12 cellular contexts compared by ENCODE assay signal in the genomic region with DNA sequence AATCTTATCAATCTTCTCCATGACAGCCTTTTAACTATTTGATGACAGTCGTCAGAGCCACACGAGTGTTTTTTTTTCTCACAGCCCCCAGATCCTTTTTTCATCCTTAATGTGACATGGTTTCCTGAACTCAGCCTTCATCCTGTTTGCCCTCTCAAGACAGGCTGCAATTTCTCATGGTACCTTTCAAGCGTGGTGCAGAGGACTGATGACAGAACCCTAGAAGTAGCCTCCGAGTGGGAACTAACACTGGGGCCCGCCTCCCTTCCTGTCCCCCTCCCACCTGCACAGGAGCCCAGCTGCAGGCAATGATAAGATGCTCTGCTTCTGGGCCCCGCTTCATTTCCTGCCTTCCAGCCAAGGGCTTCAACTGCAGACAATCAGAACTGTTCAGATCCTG.
DNase-seq lines count a peak whose midpoint lies in the region; ATAC-seq and TF ChIP-seq lines count a peak whose summit lies in the region.
"Had no signal": no experiment of that assay in that cellular context is flagged by ENCODE, and none has a peak within 500 bp of the region (broad histone marks: within the 10 kb centered on the region; RNA-seq: fewer than 3 reads in every experiment).

No MANE protein-coding gene starts in this region.

- peaks cover 52% of the 10 kb centered on the region for H3K4me1 Mint-ChIP-seq in central memory CD8-positive, alpha-beta T cell

- DNase-seq in KG1 (lab: John Stamatoyannopoulos, UW) (peak; percentile 55), NCI-H1105 (lab: John Stamatoyannopoulos, UW) (no peak), SJCRH30 (no peak), ascending aorta (ENCODE audit: low spot score in 2 of 2) (no peak)
- peak; percentile 39 to 51 for DNase-seq in activated CD4-positive, alpha-beta T cell treated with anti-CD3 and anti-CD28 coated beads, Interleukin-2, amount 50 U/mL, for 48 hours
- peak in 1 of 2 donors; percentile 17 for DNase-seq in central memory CD8-positive, alpha-beta T cell (ENCODE audit: low spot score in 2 of 2)
- peak; percentile 1 for DNase-seq in stimulated activated CD8-positive, alpha-beta memory T cell treated with anti-CD3 and anti-CD28 coated beads, Interleukin-15, amount 100 ng/mL, for 1 hour (ENCODE audit: low read depth)
- DNase-seq: foreskin melanocyte, mammary epithelial cell, right cardiac atrium, trophoblast cell had no signal

- H3K4me3 Mint-ChIP-seq in central memory CD8-positive, alpha-beta T cell = peak overlapping the region; percentile 51

- no peaks in the 10 kb centered on the region for H3K4me1 ChIP-seq in SJCRH30
- H3K4me1 ChIP-seq in ascending aorta = no peaks in the 10 kb centered on the region

- H3K27me3 Mint-ChIP-seq in central memory CD8-positive, alpha-beta T cell = no peaks in the 10 kb centered on the region

- ATAC-seq in central memory CD8-positive, alpha-beta T cell (replicated peaks; ENCODE audit: extremely low read depth, poor library complexity, severe bottlenecking) = peak; percentile 65
- no peak for ATAC-seq in HG03039 (IDR thresholded peaks at IDR 0.05; ENCODE audit: unreplicated experiment)
- ATAC-seq: right cardiac atrium had no signal

- H3K36me3 ChIP-seq in SJCRH30 (no peaks in the 10 kb centered on the region), ascending aorta (no peaks in the 10 kb centered on the region)

- H3K4me3 ChIP-seq in SJCRH30 (no peak overlapping the region), ascending aorta (no peak overlapping the region)

- peak overlapping the region; percentile 75 for H3K27ac Mint-ChIP-seq in central memory CD8-positive, alpha-beta T cell (ENCODE audit: low read depth)

- no peaks in the 10 kb centered on the region for H3K36me3 Mint-ChIP-seq in central memory CD8-positive, alpha-beta T cell (ENCODE audit: insufficient read depth)

- H3K9me3 Mint-ChIP-seq in central memory CD8-positive, alpha-beta T cell = no peaks in the 10 kb centered on the region

- H3K27me3 ChIP-seq in SJCRH30 = no peaks in the 10 kb centered on the region
- H3K27me3 ChIP-seq in ascending aorta = no peaks in the 10 kb centered on the region

- TF ChIP-seq CTCF in ascending aorta (IDR thresholded peaks at IDR 0.05) = no peak

- H3K27ac ChIP-seq in SJCRH30 (no peak overlapping the region), ascending aorta (no peak overlapping the region)

- intact Hi-C loops in ascending aorta (cut with DNase I) = no loop called here

- H3K9me3 ChIP-seq in SJCRH30 (replicated peaks) (0 out of 2 replicates have a peak, but pooled peaks cover 6% of the 10 kb centered on the region), ascending aorta (no peaks in the 10 kb centered on the region)

Comparison
In these comparisons a context has a peak if more than half of its experiments do, and no peak if none do; other contexts are left out.
1. DNase-seq: peak in KG1 (single experiment), activated CD4-positive, alpha-beta T cell treated with anti-CD3 and anti-CD28 coated beads, Interleukin-2, amount 50 U/mL, for 48 hours (2 of 2) and stimulated activated CD8-positive, alpha-beta memory T cell treated with anti-CD3 and anti-CD28 coated beads, Interleukin-15, amount 100 ng/mL, for 1 hour (single experiment); none in NCI-H1105 (single experiment), SJCRH30 (0 of 2) and ascending aorta (0 of 2).